Comparison of ENCODE assay signal across 20 cellular contexts in genomic region chr6:29165571-29165970, GRCh38. TPM values are rescaled to one million over a fixed set of nuclear protein-coding genes. Genes with fewer than 3 reads are reported as not detected.
"Had no signal": no experiment of that assay in that cellular context is flagged by ENCODE, and none has a peak within 500 bp of the region (broad histone marks: within the 10 kb centered on the region; RNA-seq: fewer than 3 reads in every experiment).

No MANE protein-coding gene starts in this region.

RNA-seq across cellular contexts. Expression of gene OR2J2, which starts 5.1 kb away (rescaled TPM):
- total RNA-seq: activated naive CD4-positive, alpha-beta T cell treated with anti-CD3 and anti-CD28 coated beads for 36 hours; activated naive CD4-positive, alpha-beta T cell treated with anti-CD3 and anti-CD28 coated beads, Interleukin-2, amount 50 U/mL, for 72 hours; activated naive CD8-positive, alpha-beta T cell treated with anti-CD3 and anti-CD28 coated beads for 36 hours; activated naive CD8-positive, alpha-beta T cell treated with anti-CD3 and anti-CD28 coated beads, Interleukin-2, amount 10 ng/mL, durations not matched to agents 7 days and 5 days; activated T-cell treated with anti-CD3 and anti-CD28 coated beads, Interleukin-2, amount 50 U/mL, for 4 hours; activated T-cell treated with anti-CD3 and anti-CD28 coated beads, Interleukin-2, amount 50 U/mL, for 72 hours; activated T-helper 1 cell treated with anti-CD3 and anti-CD28 coated beads, Interleukin-12 subunit alpha, Interleukin-12 subunit beta, Interleukin-2, Interleukin-4 antibody, amounts not matched to agents 30 ng/mL and 10 ng/mL and 1 ng/mL, durations not matched to agents 14 hours and 24 hours and 36 hours; activated T-helper 17 cell treated with anti-CD3 and anti-CD28 coated beads, Interleukin-2, amount 50 U/mL, for 72 hours; activated T-helper 2 cell treated with anti-CD3 and anti-CD28 coated beads, Interferon-gamma antibody, Interleukin-2, Interleukin-4, amounts not matched to agents 10 μg/mL and 5 μg/mL and 100 μg/mL, durations not matched to agents 14 hours and 24 hours and 36 hours; adrenal gland; ascending aorta; astrocyte; body of pancreas; breast epithelium; bronchial epithelial cell; cardiac muscle cell; cardiac septum; chondrocyte had no signal
- polyA plus RNA-seq: adipose tissue, adrenal gland, cardiac muscle cell had no signal

RNA-seq across cellular contexts. Expression of gene OR2J3, which starts 57.7 kb away (rescaled TPM):
- total RNA-seq: activated naive CD4-positive, alpha-beta T cell treated with anti-CD3 and anti-CD28 coated beads for 36 hours; activated naive CD4-positive, alpha-beta T cell treated with anti-CD3 and anti-CD28 coated beads, Interleukin-2, amount 50 U/mL, for 72 hours; activated naive CD8-positive, alpha-beta T cell treated with anti-CD3 and anti-CD28 coated beads for 36 hours; activated naive CD8-positive, alpha-beta T cell treated with anti-CD3 and anti-CD28 coated beads, Interleukin-2, amount 10 ng/mL, durations not matched to agents 7 days and 5 days; activated T-cell treated with anti-CD3 and anti-CD28 coated beads, Interleukin-2, amount 50 U/mL, for 4 hours; activated T-cell treated with anti-CD3 and anti-CD28 coated beads, Interleukin-2, amount 50 U/mL, for 72 hours; activated T-helper 1 cell treated with anti-CD3 and anti-CD28 coated beads, Interleukin-12 subunit alpha, Interleukin-12 subunit beta, Interleukin-2, Interleukin-4 antibody, amounts not matched to agents 30 ng/mL and 10 ng/mL and 1 ng/mL, durations not matched to agents 14 hours and 24 hours and 36 hours; activated T-helper 17 cell treated with anti-CD3 and anti-CD28 coated beads, Interleukin-2, amount 50 U/mL, for 72 hours; activated T-helper 2 cell treated with anti-CD3 and anti-CD28 coated beads, Interferon-gamma antibody, Interleukin-2, Interleukin-4, amounts not matched to agents 10 μg/mL and 5 μg/mL and 100 μg/mL, durations not matched to agents 14 hours and 24 hours and 36 hours; adrenal gland; ascending aorta; astrocyte; body of pancreas; bronchial epithelial cell; cardiac muscle cell; cardiac septum; cerebellum; chondrocyte had no signal
- polyA plus RNA-seq: adipose tissue, adrenal gland, cardiac muscle cell had no signal
